In genomic region chr4:54197926-54198325, GRCh38 we compare ENCODE assay signal across 1 cellular context.
TF ChIP-seq lines count a peak whose summit lies in the region.

No MANE protein-coding gene starts in this region.

TF ChIP-seq in GM23338, 12 proteins besides CTCF, POLR2A, EP300 and RAD21 (continued from another document):
- no peak for TF ChIP-seq NANOG (IDR thresholded peaks at IDR 0.05; ENCODE audit: borderline replicate concordance)
- TF ChIP-seq ZNF331 (CRISPR knock-in tag; IDR thresholded peaks at IDR 0.05; ENCODE audit: low read depth) = no peak
